Comparison of ENCODE assay signal across 8 cellular contexts in genomic region chr6:30006170-30007131, GRCh38. TPM values are rescaled to one million over a fixed set of nuclear protein-coding genes. Genes with fewer than 3 reads are reported as not detected.
DNase-seq lines count a peak whose midpoint lies in the region; ATAC-seq and TF ChIP-seq lines count a peak whose summit lies in the region.

No MANE protein-coding gene starts in this region.

- TF ChIP-seq CTCF in GM20000 (IDR thresholded peaks at IDR 0.05; ENCODE audit: extremely low read depth, missing control alignments) (no peak), prostate gland (IDR thresholded peaks at IDR 0.05) (no peak)

- peak; percentile 39 for DNase-seq in GM20000 (ENCODE audit: low spot score)
- peak; percentile 21 for DNase-seq in activated naive CD4-positive, alpha-beta T cell treated with Interleukin-2 at 50 U/mL for 16 hours
- DNase-seq in left cardiac atrium: peak; percentile 46
- DNase-seq in prostate gland (ENCODE audit: low spot score): peak; percentile 39
- no peak for DNase-seq in cortex of kidney (lab: John Stamatoyannopoulos, UW)
- no peak for DNase-seq in HPDE6-E6E7 (ENCODE audit: extremely low spot score)

- peak overlapping the region; percentile 55 to 62 for H3K27ac ChIP-seq in prostate gland

- no peaks in the 10 kb centered on the region for H3K27me3 ChIP-seq in prostate gland (replicated peaks; ENCODE audit: insufficient read depth)

- WGBS in prostate gland: 1% methylated on average over 63 of the region's 74 CpGs

- intact Hi-C loops in left cardiac atrium (cut with DNase I): no loop called here
- intact Hi-C loops in prostate gland (cut with DNase I): no loop called here

- H3K36me3 ChIP-seq in prostate gland: no peaks in the 10 kb centered on the region

- H3K9me3 ChIP-seq in prostate gland: no peaks in the 10 kb centered on the region

- peak overlapping the region; percentile 43 to 47 for H3K4me3 ChIP-seq in prostate gland

- no peak for TF ChIP-seq POLR2A in prostate gland (IDR thresholded peaks at IDR 0.05)

- ATAC-seq in left cardiac atrium (peak; percentile 79 to 90), HG03175 (IDR thresholded peaks at IDR 0.05; ENCODE audit: unreplicated experiment) (no peak), GM19452 (IDR thresholded peaks at IDR 0.05; ENCODE audit: unreplicated experiment) (no peak)

- H3K4me1 ChIP-seq in prostate gland (replicated peaks): no peaks in the 10 kb centered on the region

RNA-seq across cellular contexts. Expression of gene POLR1H, which starts 54.6 kb away (rescaled TPM):
- total RNA-seq in left cardiac atrium (10 to 100 TPM; 14.7 to 16.6 TPM), prostate gland (10 to 100 TPM; 31.9 to 36.3 TPM)

Comparison
In these comparisons a context has a peak if more than half of its experiments do, and no peak if none do; other contexts are left out.
1. DNase-seq: peak in GM20000 (single experiment), activated naive CD4-positive, alpha-beta T cell treated with Interleukin-2 at 50 U/mL for 16 hours (single experiment), left cardiac atrium (single experiment) and prostate gland (single experiment); none in cortex of kidney (single experiment) and HPDE6-E6E7 (single experiment).
2. ATAC-seq: peak in left cardiac atrium (2 of 2); none in HG03175 (single experiment) and GM19452 (single experiment).